In the genomic region with DNA sequence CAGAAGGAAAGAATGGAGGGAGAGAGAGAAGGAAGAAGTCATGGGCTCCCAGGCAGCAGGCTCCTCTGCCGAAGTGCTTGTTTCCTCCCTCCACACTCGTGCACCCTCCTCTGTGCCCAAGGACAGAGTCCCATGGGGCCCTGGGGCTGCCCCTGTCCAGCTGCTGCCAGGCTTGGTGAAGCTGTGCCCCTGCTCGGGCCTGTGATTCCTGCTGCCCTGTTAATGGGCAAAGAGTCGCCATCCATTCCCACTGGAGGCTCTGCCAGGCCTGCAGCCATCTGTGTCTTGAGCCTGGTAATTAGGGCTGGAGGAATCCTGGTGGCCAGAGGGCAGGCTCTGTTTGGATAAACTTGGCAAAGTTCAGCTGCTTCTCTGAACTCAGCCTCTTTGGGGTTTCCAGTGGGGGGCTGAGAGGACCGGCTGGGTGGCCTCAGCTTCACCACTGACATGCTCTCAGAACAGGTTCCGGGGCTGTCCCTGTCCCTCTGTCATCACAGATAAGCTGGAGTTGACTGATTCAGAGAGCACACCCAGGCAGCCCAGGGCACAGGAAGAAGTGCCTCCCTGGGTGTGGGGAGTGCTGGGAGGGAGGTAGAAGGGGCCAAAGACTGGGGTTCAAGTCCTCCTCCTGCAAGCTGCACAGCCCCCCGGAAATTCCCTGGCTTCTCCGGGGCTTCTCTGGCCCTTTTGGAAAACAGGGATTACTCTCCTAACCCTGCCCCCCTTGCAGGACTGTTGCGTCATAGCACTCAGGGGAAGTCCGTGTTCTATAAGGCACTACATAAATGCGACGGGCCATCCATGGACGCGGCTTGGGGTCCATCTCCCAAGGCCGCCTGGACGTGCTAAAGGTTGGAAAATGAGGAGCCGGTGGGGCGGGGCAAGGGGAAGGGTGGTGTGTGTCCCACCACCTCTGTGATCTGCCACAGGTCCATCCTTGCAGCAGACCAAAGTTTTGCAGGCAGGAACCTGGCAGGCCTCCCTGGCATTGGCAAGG, we compare ENCODE assay signal across 1 cellular context.
TF ChIP-seq lines count a peak whose summit lies in the region.

No MANE protein-coding gene starts in this region.

TF ChIP-seq in GM12878, 131 proteins besides CTCF, POLR2A, EP300 and RAD21 (continued from another document and continues in another):
- TF ChIP-seq CEBPB (IDR thresholded peaks at IDR 0.05; ENCODE audit: borderline replicate concordance in 1 of 2, low read depth in 2 of 2, low read length in 2 of 2), result no peak
- TF ChIP-seq HCFC1 (IDR thresholded peaks at IDR 0.05; ENCODE audit: low read length), result no peak
- TF ChIP-seq EED (IDR thresholded peaks at IDR 0.05; ENCODE audit: low read depth), result 0 out of 2 replicates have a peak, but pooled peaks have one; percentile 50
- TF ChIP-seq ZSCAN29 (IDR thresholded peaks at IDR 0.05), result no peak
- no peak for TF ChIP-seq EZH2 (IDR thresholded peaks at IDR 0.05; ENCODE audit: borderline replicate concordance, control insufficient read depth, low read depth, low read length)
- TF ChIP-seq, protein P1, sequence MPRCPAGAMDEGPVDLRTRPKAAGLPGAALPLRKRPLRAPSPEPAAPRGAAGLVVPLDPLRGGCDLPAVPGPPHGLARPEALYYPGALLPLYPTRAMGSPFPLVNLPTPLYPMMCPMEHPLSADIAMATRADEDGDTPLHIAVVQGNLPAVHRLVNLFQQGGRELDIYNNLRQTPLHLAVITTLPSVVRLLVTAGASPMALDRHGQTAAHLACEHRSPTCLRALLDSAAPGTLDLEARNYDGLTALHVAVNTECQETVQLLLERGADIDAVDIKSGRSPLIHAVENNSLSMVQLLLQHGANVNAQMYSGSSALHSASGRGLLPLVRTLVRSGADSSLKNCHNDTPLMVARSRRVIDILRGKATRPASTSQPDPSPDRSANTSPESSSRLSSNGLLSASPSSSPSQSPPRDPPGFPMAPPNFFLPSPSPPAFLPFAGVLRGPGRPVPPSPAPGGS (IDR thresholded peaks at IDR 0.05; ENCODE audit: borderline replicate concordance, insufficient read depth, low read depth, low read length, poor library complexity, severe bottlenecking), result peak; percentile 52
- no peak for TF ChIP-seq SPI1 (IDR thresholded peaks at IDR 0.05; ENCODE audit: borderline replicate concordance, insufficient read depth, low read depth, low read length)
- TF ChIP-seq IKZF2 (IDR thresholded peaks at IDR 0.05), result no peak
- no peak for TF ChIP-seq SREBF2 (IDR thresholded peaks at IDR 0.05; ENCODE audit: low read length)
- peak in 1 of 2 experiments; percentile 47; a peak in 1 of 4 replicates for TF ChIP-seq ETV6 (conservative IDR thresholded peaks at IDR 0.05 in 1 of 2, IDR thresholded peaks at IDR 0.05 in 1 of 2; ENCODE audit: borderline replicate concordance in 1 of 2, low read depth in 1 of 2)
- peak; percentile 8; the same call in 1 of the 2 replicates for TF ChIP-seq IKZF1 (conservative IDR thresholded peaks at IDR 0.05)
- TF ChIP-seq, protein P2, sequence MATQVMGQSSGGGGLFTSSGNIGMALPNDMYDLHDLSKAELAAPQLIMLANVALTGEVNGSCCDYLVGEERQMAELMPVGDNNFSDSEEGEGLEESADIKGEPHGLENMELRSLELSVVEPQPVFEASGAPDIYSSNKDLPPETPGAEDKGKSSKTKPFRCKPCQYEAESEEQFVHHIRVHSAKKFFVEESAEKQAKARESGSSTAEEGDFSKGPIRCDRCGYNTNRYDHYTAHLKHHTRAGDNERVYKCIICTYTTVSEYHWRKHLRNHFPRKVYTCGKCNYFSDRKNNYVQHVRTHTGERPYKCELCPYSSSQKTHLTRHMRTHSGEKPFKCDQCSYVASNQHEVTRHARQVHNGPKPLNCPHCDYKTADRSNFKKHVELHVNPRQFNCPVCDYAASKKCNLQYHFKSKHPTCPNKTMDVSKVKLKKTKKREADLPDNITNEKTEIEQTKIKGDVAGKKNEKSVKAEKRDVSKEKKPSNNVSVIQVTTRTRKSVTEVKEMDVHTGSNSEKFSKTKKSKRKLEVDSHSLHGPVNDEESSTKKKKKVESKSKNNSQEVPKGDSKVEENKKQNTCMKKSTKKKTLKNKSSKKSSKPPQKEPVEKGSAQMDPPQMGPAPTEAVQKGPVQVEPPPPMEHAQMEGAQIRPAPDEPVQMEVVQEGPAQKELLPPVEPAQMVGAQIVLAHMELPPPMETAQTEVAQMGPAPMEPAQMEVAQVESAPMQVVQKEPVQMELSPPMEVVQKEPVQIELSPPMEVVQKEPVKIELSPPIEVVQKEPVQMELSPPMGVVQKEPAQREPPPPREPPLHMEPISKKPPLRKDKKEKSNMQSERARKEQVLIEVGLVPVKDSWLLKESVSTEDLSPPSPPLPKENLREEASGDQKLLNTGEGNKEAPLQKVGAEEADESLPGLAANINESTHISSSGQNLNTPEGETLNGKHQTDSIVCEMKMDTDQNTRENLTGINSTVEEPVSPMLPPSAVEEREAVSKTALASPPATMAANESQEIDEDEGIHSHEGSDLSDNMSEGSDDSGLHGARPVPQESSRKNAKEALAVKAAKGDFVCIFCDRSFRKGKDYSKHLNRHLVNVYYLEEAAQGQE (IDR thresholded peaks at IDR 0.05; ENCODE audit: low read depth, low read length), result peak; percentile 45; the same call in 1 of the 2 replicates
- TF ChIP-seq NFXL1 (IDR thresholded peaks at IDR 0.05; ENCODE audit: borderline replicate concordance), result no peak
- peak; percentile 39; the same call in 1 of the 2 replicates for TF ChIP-seq HDGF (IDR thresholded peaks at IDR 0.05)
- no peak for TF ChIP-seq JUND (IDR thresholded peaks at IDR 0.05; ENCODE audit: low read depth, low read length)
- peak; percentile 82 for TF ChIP-seq PBX3 (IDR thresholded peaks at IDR 0.05; ENCODE audit: insufficient replicate concordance, low read depth, low read length)
- TF ChIP-seq DPF2 (IDR thresholded peaks at IDR 0.05), result no peak
- no peak for TF ChIP-seq BRCA1 (IDR thresholded peaks at IDR 0.05; ENCODE audit: low read depth, low read length)
- peak; percentile 30; the same call in 1 of the 2 replicates for TF ChIP-seq NFIC (IDR thresholded peaks at IDR 0.05; ENCODE audit: low read depth, low read length)
- TF ChIP-seq, protein P3, sequence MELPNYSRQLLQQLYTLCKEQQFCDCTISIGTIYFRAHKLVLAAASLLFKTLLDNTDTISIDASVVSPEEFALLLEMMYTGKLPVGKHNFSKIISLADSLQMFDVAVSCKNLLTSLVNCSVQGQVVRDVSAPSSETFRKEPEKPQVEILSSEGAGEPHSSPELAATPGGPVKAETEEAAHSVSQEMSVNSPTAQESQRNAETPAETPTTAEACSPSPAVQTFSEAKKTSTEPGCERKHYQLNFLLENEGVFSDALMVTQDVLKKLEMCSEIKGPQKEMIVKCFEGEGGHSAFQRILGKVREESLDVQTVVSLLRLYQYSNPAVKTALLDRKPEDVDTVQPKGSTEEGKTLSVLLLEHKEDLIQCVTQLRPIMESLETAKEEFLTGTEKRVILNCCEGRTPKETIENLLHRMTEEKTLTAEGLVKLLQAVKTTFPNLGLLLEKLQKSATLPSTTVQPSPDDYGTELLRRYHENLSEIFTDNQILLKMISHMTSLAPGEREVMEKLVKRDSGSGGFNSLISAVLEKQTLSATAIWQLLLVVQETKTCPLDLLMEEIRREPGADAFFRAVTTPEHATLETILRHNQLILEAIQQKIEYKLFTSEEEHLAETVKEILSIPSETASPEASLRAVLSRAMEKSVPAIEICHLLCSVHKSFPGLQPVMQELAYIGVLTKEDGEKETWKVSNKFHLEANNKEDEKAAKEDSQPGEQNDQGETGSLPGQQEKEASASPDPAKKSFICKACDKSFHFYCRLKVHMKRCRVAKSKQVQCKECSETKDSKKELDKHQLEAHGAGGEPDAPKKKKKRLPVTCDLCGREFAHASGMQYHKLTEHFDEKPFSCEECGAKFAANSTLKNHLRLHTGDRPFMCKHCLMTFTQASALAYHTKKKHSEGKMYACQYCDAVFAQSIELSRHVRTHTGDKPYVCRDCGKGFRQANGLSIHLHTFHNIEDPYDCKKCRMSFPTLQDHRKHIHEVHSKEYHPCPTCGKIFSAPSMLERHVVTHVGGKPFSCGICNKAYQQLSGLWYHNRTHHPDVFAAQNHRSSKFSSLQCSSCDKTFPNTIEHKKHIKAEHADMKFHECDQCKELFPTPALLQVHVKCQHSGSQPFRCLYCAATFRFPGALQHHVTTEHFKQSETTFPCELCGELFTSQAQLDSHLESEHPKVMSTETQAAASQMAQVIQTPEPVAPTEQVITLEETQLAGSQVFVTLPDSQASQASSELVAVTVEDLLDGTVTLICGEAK (IDR thresholded peaks at IDR 0.05; ENCODE audit: borderline replicate concordance), result no peak
- no peak for TF ChIP-seq STAT1 (conservative IDR thresholded peaks at IDR 0.05)
- TF ChIP-seq, protein P4, sequence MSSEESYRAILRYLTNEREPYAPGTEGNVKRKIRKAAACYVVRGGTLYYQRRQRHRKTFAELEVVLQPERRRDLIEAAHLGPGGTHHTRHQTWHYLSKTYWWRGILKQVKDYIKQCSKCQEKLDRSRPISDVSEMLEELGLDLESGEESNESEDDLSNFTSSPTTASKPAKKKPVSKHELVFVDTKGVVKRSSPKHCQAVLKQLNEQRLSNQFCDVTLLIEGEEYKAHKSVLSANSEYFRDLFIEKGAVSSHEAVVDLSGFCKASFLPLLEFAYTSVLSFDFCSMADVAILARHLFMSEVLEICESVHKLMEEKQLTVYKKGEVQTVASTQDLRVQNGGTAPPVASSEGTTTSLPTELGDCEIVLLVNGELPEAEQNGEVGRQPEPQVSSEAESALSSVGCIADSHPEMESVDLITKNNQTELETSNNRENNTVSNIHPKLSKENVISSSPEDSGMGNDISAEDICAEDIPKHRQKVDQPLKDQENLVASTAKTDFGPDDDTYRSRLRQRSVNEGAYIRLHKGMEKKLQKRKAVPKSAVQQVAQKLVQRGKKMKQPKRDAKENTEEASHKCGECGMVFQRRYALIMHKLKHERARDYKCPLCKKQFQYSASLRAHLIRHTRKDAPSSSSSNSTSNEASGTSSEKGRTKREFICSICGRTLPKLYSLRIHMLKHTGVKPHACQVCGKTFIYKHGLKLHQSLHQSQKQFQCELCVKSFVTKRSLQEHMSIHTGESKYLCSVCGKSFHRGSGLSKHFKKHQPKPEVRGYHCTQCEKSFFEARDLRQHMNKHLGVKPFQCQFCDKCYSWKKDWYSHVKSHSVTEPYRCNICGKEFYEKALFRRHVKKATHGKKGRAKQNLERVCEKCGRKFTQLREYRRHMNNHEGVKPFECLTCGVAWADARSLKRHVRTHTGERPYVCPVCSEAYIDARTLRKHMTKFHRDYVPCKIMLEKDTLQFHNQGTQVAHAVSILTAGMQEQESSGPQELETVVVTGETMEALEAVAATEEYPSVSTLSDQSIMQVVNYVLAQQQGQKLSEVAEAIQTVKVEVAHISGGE (CRISPR knock-in tag; IDR thresholded peaks at IDR 0.05), result no peak
- TF ChIP-seq ZZZ3 (IDR thresholded peaks at IDR 0.05; ENCODE audit: control insufficient read depth, insufficient read length, low read depth), result no peak
- TF ChIP-seq, protein P5, sequence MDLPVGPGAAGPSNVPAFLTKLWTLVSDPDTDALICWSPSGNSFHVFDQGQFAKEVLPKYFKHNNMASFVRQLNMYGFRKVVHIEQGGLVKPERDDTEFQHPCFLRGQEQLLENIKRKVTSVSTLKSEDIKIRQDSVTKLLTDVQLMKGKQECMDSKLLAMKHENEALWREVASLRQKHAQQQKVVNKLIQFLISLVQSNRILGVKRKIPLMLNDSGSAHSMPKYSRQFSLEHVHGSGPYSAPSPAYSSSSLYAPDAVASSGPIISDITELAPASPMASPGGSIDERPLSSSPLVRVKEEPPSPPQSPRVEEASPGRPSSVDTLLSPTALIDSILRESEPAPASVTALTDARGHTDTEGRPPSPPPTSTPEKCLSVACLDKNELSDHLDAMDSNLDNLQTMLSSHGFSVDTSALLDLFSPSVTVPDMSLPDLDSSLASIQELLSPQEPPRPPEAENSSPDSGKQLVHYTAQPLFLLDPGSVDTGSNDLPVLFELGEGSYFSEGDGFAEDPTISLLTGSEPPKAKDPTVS (IDR thresholded peaks at IDR 0.05; ENCODE audit: low read depth, low read length), result no peak
- TF ChIP-seq MEF2A (IDR thresholded peaks at IDR 0.05; ENCODE audit: insufficient read depth, low read depth, low read length), result no peak
- TF ChIP-seq RUNX3 (IDR thresholded peaks at IDR 0.05; ENCODE audit: low read length), result peak; percentile 62; the same call in 1 of the 2 replicates
- TF ChIP-seq, protein P6, sequence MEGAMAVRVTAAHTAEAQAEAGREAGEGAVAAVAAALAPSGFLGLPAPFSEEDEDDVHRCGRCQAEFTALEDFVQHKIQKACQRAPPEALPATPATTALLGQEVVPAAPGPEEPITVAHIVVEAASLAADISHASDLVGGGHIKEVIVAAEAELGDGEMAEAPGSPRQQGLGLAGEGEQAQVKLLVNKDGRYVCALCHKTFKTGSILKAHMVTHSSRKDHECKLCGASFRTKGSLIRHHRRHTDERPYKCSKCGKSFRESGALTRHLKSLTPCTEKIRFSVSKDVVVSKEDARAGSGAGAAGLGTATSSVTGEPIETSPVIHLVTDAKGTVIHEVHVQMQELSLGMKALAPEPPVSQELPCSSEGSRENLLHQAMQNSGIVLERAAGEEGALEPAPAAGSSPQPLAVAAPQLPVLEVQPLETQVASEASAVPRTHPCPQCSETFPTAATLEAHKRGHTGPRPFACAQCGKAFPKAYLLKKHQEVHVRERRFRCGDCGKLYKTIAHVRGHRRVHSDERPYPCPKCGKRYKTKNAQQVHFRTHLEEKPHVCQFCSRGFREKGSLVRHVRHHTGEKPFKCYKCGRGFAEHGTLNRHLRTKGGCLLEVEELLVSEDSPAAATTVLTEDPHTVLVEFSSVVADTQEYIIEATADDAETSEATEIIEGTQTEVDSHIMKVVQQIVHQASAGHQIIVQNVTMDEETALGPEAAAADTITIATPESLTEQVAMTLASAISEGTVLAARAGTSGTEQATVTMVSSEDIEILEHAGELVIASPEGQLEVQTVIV (IDR thresholded peaks at IDR 0.05; ENCODE audit: borderline replicate concordance, partially characterized antibody), result no peak
- peak; percentile 89; the same call in 1 of the 2 replicates for TF ChIP-seq TCF3 (IDR thresholded peaks at IDR 0.05; ENCODE audit: borderline replicate concordance, insufficient read depth, low read depth, low read length)
- TF ChIP-seq SMC3 (IDR thresholded peaks at IDR 0.05; ENCODE audit: borderline replicate concordance, low read length), result no peak
- no peak for TF ChIP-seq SMAD1 (IDR thresholded peaks at IDR 0.05; ENCODE audit: low read depth, partially characterized antibody)
- no peak for TF ChIP-seq SP1 (IDR thresholded peaks at IDR 0.05; ENCODE audit: low read depth, low read length)
- no peak for TF ChIP-seq ZNF24 (IDR thresholded peaks at IDR 0.05)
- TF ChIP-seq BCL11A (IDR thresholded peaks at IDR 0.05; ENCODE audit: low read depth, low read length), result 0 out of 2 replicates have a peak, but pooled peaks have one; percentile 26
- no peak for TF ChIP-seq SMARCA5 (IDR thresholded peaks at IDR 0.05)
- TF ChIP-seq, protein P7, sequence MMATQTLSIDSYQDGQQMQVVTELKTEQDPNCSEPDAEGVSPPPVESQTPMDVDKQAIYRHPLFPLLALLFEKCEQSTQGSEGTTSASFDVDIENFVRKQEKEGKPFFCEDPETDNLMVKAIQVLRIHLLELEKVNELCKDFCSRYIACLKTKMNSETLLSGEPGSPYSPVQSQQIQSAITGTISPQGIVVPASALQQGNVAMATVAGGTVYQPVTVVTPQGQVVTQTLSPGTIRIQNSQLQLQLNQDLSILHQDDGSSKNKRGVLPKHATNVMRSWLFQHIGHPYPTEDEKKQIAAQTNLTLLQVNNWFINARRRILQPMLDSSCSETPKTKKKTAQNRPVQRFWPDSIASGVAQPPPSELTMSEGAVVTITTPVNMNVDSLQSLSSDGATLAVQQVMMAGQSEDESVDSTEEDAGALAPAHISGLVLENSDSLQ (IDR thresholded peaks at IDR 0.05), result peak; percentile 82
